Comparison of ENCODE assay signal across 8 cellular contexts in genomic region chr3:14403636-14404395, GRCh38. TPM values are rescaled to one million over a fixed set of nuclear protein-coding genes. Genes with fewer than 3 reads are reported as not detected.
DNase-seq lines count a peak whose midpoint lies in the region; ATAC-seq, FAIRE-seq and TF ChIP-seq lines count a peak whose summit lies in the region.

No MANE protein-coding gene starts in this region.

- H3K4me3 Mint-ChIP-seq in activated naive CD8-positive, alpha-beta T cell treated with anti-CD3 and anti-CD28 coated beads, Interleukin-2, amount 50 U/mL, for 24 hours = peak overlapping the region; percentile 99

- H3K9me3 Mint-ChIP-seq in activated naive CD8-positive, alpha-beta T cell treated with anti-CD3 and anti-CD28 coated beads, Interleukin-2, amount 50 U/mL, for 24 hours = no peaks in the 10 kb centered on the region

- no peaks in the 10 kb centered on the region for H3K27me3 Mint-ChIP-seq in activated naive CD8-positive, alpha-beta T cell treated with anti-CD3 and anti-CD28 coated beads, Interleukin-2, amount 50 U/mL, for 24 hours

- 7 to 12% (median 10%) methylated on average over 13 of the region's 13 CpGs for WGBS in small intestine, 3 donors

- no peak for ATAC-seq in activated naive CD8-positive, alpha-beta T cell treated with anti-CD3 and anti-CD28 coated beads, Interleukin-2, amount 50 U/mL, for 24 hours

- H3K27ac ChIP-seq in small intestine (ENCODE audit: low read depth in 1 of 2, low read length in 1 of 2) = peak overlapping the region; percentile 62 to 97

- no peaks in the 10 kb centered on the region for H3K36me3 ChIP-seq in iPS-15b (ENCODE audit: control insufficient read depth, insufficient read depth, low read length)
- H3K36me3 ChIP-seq in small intestine (ENCODE audit: control insufficient read depth in 2 of 2, insufficient read depth in 2 of 2, low read length in 2 of 2) = no peaks in the 10 kb centered on the region

- DNase-seq in EH (ENCODE audit: low read depth) (peak; percentile 67), LNCaP clone FGC (ENCODE audit: low read depth) (no peak), small intestine (peak; percentile 65), occipital lobe (lab: John Stamatoyannopoulos, UW) (no peak), GM19239 (ENCODE audit: insufficient read length, low spot score) (no peak)
- no peak for DNase-seq in activated naive CD8-positive, alpha-beta T cell treated with anti-CD3 and anti-CD28 coated beads, Interleukin-2, amount 50 U/mL, for 24 hours
- DNase-seq in stimulated activated naive CD4-positive, alpha-beta T cell (lab: John Stamatoyannopoulos, UW) = no peak

- FAIRE-seq in small intestine (lab: Jason Lieb, UNC) (no peak), GM19239 (lab: Jason Lieb, UNC) (no peak)

- H3K9ac ChIP-seq in iPS-15b (ENCODE audit: low read depth, low read length) = peak overlapping the region; percentile 90

- H3K27me3 ChIP-seq in iPS-15b (ENCODE audit: control insufficient read depth, insufficient read depth, low read length) = no peaks in the 10 kb centered on the region
- H3K27me3 ChIP-seq in small intestine (ENCODE audit: control insufficient read depth in 2 of 2, insufficient read depth in 2 of 2, low read length in 2 of 2) = no peaks in the 10 kb centered on the region

- peaks cover 15% of the 10 kb centered on the region for H3K4me1 ChIP-seq in iPS-15b (ENCODE audit: control insufficient read depth, insufficient read depth, low read length)
- peaks cover 3 to 16% of the 10 kb centered on the region in 2 donors for H3K4me1 ChIP-seq in small intestine (ENCODE audit: control insufficient read depth in 2 of 2, insufficient read depth in 1 of 2, low read depth in 1 of 2, low read length in 1 of 2)

- H3K4me1 Mint-ChIP-seq in activated naive CD8-positive, alpha-beta T cell treated with anti-CD3 and anti-CD28 coated beads, Interleukin-2, amount 50 U/mL, for 24 hours = peaks cover 59% of the 10 kb centered on the region

- peaks cover 21% of the 10 kb centered on the region for H3K36me3 Mint-ChIP-seq in activated naive CD8-positive, alpha-beta T cell treated with anti-CD3 and anti-CD28 coated beads, Interleukin-2, amount 50 U/mL, for 24 hours (ENCODE audit: low read depth)

- no peak for TF ChIP-seq CTCF in LNCaP clone FGC (IDR thresholded peaks at IDR 0.05; ENCODE audit: control insufficient read depth, extremely low read depth, insufficient read depth)

- H3K9me3 ChIP-seq in iPS-15b (ENCODE audit: control insufficient read depth, insufficient read depth, low read length) = no peaks in the 10 kb centered on the region
- H3K9me3 ChIP-seq in small intestine (ENCODE audit: control insufficient read depth, low read depth) = no peaks in the 10 kb centered on the region

- peak overlapping the region; percentile 99 for H3K27ac Mint-ChIP-seq in activated naive CD8-positive, alpha-beta T cell treated with anti-CD3 and anti-CD28 coated beads, Interleukin-2, amount 50 U/mL, for 24 hours

- peak overlapping the region; percentile 64 for H3K4me3 ChIP-seq in LNCaP clone FGC (ENCODE audit: low read depth, low read length)
- peak overlapping the region; percentile 100 for H3K4me3 ChIP-seq in iPS-15b (ENCODE audit: low read depth, low read length)
- H3K4me3 ChIP-seq in small intestine (ENCODE audit: low read depth in 1 of 2, low read length in 2 of 2) = peak overlapping the region; percentile 62 to 91

RNA-seq across cellular contexts. Expression of gene SLC6A6, which starts 1.4 kb away (rescaled TPM):
- 10 to 100 TPM in 1 of 3 donors, 1 to 10 TPM in 2; 6.9 to 10.8 (median 8.6) TPM for polyA plus RNA-seq in small intestine
- total RNA-seq in occipital lobe = 24.8 TPM

Comparison
In these comparisons a context has a peak if more than half of its experiments do, and no peak if none do; other contexts are left out.
1. DNase-seq: peak in EH (single experiment) and small intestine (single experiment); none in LNCaP clone FGC (single experiment), activated naive CD8-positive, alpha-beta T cell treated with anti-CD3 and anti-CD28 coated beads, Interleukin-2, amount 50 U/mL, for 24 hours (single experiment), stimulated activated naive CD4-positive, alpha-beta T cell (0 of 6), occipital lobe (single experiment) and GM19239 (single experiment).
2. Peak in every context shown above with its lines, with median percentiles within 50 percentile points of each other: H3K4me3 ChIP-seq.